Comparison of ENCODE assay signal across 1 cellular context in genomic region chr1:223886516-223886921, GRCh38.
TF ChIP-seq lines count a peak whose summit lies in the region.

No MANE protein-coding gene starts in this region.

TF ChIP-seq in HepG2, 621 proteins besides CTCF, POLR2A, EP300 and RAD21 (continued from another document and continues in another):
- TF ChIP-seq, protein P1, sequence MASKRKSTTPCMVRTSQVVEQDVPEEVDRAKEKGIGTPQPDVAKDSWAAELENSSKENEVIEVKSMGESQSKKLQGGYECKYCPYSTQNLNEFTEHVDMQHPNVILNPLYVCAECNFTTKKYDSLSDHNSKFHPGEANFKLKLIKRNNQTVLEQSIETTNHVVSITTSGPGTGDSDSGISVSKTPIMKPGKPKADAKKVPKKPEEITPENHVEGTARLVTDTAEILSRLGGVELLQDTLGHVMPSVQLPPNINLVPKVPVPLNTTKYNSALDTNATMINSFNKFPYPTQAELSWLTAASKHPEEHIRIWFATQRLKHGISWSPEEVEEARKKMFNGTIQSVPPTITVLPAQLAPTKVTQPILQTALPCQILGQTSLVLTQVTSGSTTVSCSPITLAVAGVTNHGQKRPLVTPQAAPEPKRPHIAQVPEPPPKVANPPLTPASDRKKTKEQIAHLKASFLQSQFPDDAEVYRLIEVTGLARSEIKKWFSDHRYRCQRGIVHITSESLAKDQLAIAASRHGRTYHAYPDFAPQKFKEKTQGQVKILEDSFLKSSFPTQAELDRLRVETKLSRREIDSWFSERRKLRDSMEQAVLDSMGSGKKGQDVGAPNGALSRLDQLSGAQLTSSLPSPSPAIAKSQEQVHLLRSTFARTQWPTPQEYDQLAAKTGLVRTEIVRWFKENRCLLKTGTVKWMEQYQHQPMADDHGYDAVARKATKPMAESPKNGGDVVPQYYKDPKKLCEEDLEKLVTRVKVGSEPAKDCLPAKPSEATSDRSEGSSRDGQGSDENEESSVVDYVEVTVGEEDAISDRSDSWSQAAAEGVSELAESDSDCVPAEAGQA (IDR thresholded peaks at IDR 0.05; ENCODE audit: low read depth): no peak
- TF ChIP-seq, protein P1 (CRISPR knock-in tag; IDR thresholded peaks at IDR 0.05; ENCODE audit: borderline replicate concordance): no peak
- TF ChIP-seq HMG20B (CRISPR knock-in tag; conservative IDR thresholded peaks at IDR 0.05) (peak; percentile 93), ZNF607 (CRISPR knock-in tag; IDR thresholded peaks at IDR 0.05; ENCODE audit: borderline replicate concordance) (peak; percentile 54; the same call in 1 of the 2 replicates), ZNF34 (CRISPR knock-in tag; IDR thresholded peaks at IDR 0.05; ENCODE audit: borderline replicate concordance) (no peak), ELF3 (CRISPR knock-in tag; IDR thresholded peaks at IDR 0.05) (peak; percentile 77), SMARCE1 (IDR thresholded peaks at IDR 0.05; ENCODE audit: borderline replicate concordance) (no peak), NR1H2 (CRISPR knock-in tag; IDR thresholded peaks at IDR 0.05; ENCODE audit: borderline replicate concordance, low read depth) (no peak), CBFB (CRISPR knock-in tag; IDR thresholded peaks at IDR 0.05) (no peak), TCF12 (IDR thresholded peaks at IDR 0.05) (no peak), TCF12 (CRISPR knock-in tag; IDR thresholded peaks at IDR 0.05) (no peak), MIER2 (CRISPR knock-in tag; IDR thresholded peaks at IDR 0.05) (no peak), ZFYVE20 (CRISPR knock-in tag; IDR thresholded peaks at IDR 0.05; ENCODE audit: borderline replicate concordance, low read depth) (no peak), ZNF430 (CRISPR knock-in tag; IDR thresholded peaks at IDR 0.05) (0 out of 2 replicates have a peak, but pooled peaks have one; percentile 23), AKNA (CRISPR knock-in tag; IDR thresholded peaks at IDR 0.05; ENCODE audit: borderline replicate concordance) (no peak), U2AF1 (optimal IDR thresholded peaks at IDR 0.05; ENCODE audit: low read depth, low read length) (no peak), HDAC2 (CRISPR knock-in tag; IDR thresholded peaks at IDR 0.05) (peak; percentile 88), ZBTB46 (CRISPR knock-in tag; IDR thresholded peaks at IDR 0.05; ENCODE audit: borderline replicate concordance) (no peak), ZNF691 (CRISPR knock-in tag; IDR thresholded peaks at IDR 0.05; ENCODE audit: borderline replicate concordance, low read depth) (no peak), NR2F1 (CRISPR knock-in tag; IDR thresholded peaks at IDR 0.05) (peak; percentile 51 to 74; a peak in 3 of 4 replicates), CEBPZ (IDR thresholded peaks at IDR 0.05; ENCODE audit: low read length) (no peak), XRCC5 (optimal IDR thresholded peaks at IDR 0.05; ENCODE audit: low read length) (no peak), ZXDC (CRISPR knock-in tag; IDR thresholded peaks at IDR 0.05) (no peak), ZNF746 (CRISPR knock-in tag; IDR thresholded peaks at IDR 0.05) (no peak; the same call in 1 of the 2 replicates), ZNF205 (CRISPR knock-in tag; IDR thresholded peaks at IDR 0.05) (no peak), ZNF33A (CRISPR knock-in tag; IDR thresholded peaks at IDR 0.05; ENCODE audit: borderline replicate concordance) (no peak), ZNF670 (CRISPR knock-in tag; IDR thresholded peaks at IDR 0.05; ENCODE audit: borderline replicate concordance) (peak; percentile 90; the same call in 1 of the 2 replicates), RCOR2 (CRISPR knock-in tag; IDR thresholded peaks at IDR 0.05) (peak; percentile 92), ADNP (CRISPR knock-in tag; IDR thresholded peaks at IDR 0.05) (no peak), JUND (CRISPR knock-in tag; IDR thresholded peaks at IDR 0.05) (peak; percentile 98), GTF3A (CRISPR knock-in tag; conservative IDR thresholded peaks at IDR 0.05) (no peak), FOSL1 (CRISPR knock-in tag; IDR thresholded peaks at IDR 0.05; ENCODE audit: borderline replicate concordance) (peak; percentile 51; the same call in 1 of the 2 replicates), TCF7L2 (IDR thresholded peaks at IDR 0.05; ENCODE audit: low read depth, low read length) (no peak), E2F1 (CRISPR knock-in tag; IDR thresholded peaks at IDR 0.05) (no peak), HOXD1 (CRISPR knock-in tag; IDR thresholded peaks at IDR 0.05) (no peak), AGO2 (optimal IDR thresholded peaks at IDR 0.05; ENCODE audit: low read depth, low read length) (no peak)
- TF ChIP-seq, protein P2, sequence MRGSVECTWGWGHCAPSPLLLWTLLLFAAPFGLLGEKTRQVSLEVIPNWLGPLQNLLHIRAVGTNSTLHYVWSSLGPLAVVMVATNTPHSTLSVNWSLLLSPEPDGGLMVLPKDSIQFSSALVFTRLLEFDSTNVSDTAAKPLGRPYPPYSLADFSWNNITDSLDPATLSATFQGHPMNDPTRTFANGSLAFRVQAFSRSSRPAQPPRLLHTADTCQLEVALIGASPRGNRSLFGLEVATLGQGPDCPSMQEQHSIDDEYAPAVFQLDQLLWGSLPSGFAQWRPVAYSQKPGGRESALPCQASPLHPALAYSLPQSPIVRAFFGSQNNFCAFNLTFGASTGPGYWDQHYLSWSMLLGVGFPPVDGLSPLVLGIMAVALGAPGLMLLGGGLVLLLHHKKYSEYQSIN (CRISPR knock-in tag; IDR thresholded peaks at IDR 0.05; ENCODE audit: borderline replicate concordance): no peak
